ENCODE assay signal across 12 cellular contexts in the genomic region with DNA sequence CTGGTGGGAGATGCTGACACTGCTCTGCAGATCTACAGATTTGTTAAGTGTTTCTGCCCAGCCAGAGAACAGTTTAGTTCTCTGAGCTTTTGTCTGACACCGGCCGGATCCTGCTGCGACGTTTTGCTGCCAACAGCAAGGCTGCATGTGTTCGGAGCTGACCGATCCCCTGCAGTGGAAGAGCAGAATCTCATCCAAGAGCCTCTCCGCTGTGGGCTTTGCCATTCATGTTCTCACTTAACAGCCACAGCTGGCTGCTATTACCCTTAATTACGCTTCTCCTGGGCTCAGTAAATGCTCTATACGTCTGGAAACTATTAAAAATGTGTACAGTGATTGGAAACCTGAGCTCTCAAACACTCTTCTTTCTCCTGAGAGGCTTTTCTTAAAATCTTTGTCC.
DNase-seq lines count a peak whose midpoint lies in the region; ATAC-seq and TF ChIP-seq lines count a peak whose summit lies in the region.
"Had no signal": no experiment of that assay in that cellular context is flagged by ENCODE, and none has a peak within 500 bp of the region (broad histone marks: within the 10 kb centered on the region; RNA-seq: fewer than 3 reads in every experiment).

No MANE protein-coding gene starts in this region.

- no peak for ATAC-seq in GM19467 (IDR thresholded peaks at IDR 0.05; ENCODE audit: unreplicated experiment)

- H3K4me1 Mint-ChIP-seq in osteocyte (ENCODE audit: unreplicated experiment): peaks cover 65% of the 10 kb centered on the region
- H3K4me1 Mint-ChIP-seq: CD4-positive, CD25-positive, alpha-beta regulatory T cell; immature natural killer cell had no signal

- H3K9me3 Mint-ChIP-seq in osteocyte (ENCODE audit: unreplicated experiment): no peaks in the 10 kb centered on the region
- H3K9me3 Mint-ChIP-seq: CD4-positive, CD25-positive, alpha-beta regulatory T cell; immature natural killer cell had no signal

- TF ChIP-seq CTCF in esophagus muscularis mucosa (IDR thresholded peaks at IDR 0.05) (no peak), osteocyte (IDR thresholded peaks at IDR 0.05) (no peak), GM13976 (IDR thresholded peaks at IDR 0.05; ENCODE audit: borderline replicate concordance, control extremely low read depth, extremely low read depth, insufficient read depth, missing control alignments) (no peak)

- whole genome bisulfite sequencing in esophagus muscularis mucosa: 39% methylated on average over 9 of the region's 9 CpGs

- intact Hi-C loops in esophagus muscularis mucosa (cut with DNase I): no loop called here

- peaks cover 11% of the 10 kb centered on the region for H3K36me3 Mint-ChIP-seq in osteocyte (ENCODE audit: unreplicated experiment)
- H3K36me3 Mint-ChIP-seq: CD4-positive, CD25-positive, alpha-beta regulatory T cell; immature natural killer cell had no signal

- DNase-seq in NCI-H1092 (lab: John Stamatoyannopoulos, UW) (peak; percentile 59), NCI-H524 treated with DMSO at 0.1 percent for 48 hours (lab: John Stamatoyannopoulos, UW) (peak; percentile 84), esophagus muscularis mucosa (ENCODE audit: extremely low spot score) (peak; percentile 72), osteocyte (ENCODE audit: extremely low spot score, unreplicated experiment) (no peak), GM13976 (ENCODE audit: low spot score) (no peak)
- no peak for DNase-seq in activated CD4-positive, alpha-beta T cell treated with anti-CD3 and anti-CD28 coated beads, Interleukin-2, amount 50 U/mL, for 48 hours
- DNase-seq in activated effector memory CD4-positive, alpha-beta T cell treated with Interleukin-2 at 50 U/mL for 16 hours: no peak
- DNase-seq: CD4-positive, CD25-positive, alpha-beta regulatory T cell; immature natural killer cell; SHP77; stimulated activated CD4-positive, alpha-beta T cell treated with anti-CD3 and anti-CD28 coated beads, Interleukin-4, amount 100 ng/mL, for 4 hours had no signal

- peak overlapping the region in 1 of 4 donors; percentile 39 for H3K27ac ChIP-seq in esophagus muscularis mucosa (replicated peaks in 1 of 4)

- peak overlapping the region; percentile 16 for H3K4me3 Mint-ChIP-seq in osteocyte (ENCODE audit: unreplicated experiment)
- H3K4me3 Mint-ChIP-seq: CD4-positive, CD25-positive, alpha-beta regulatory T cell; immature natural killer cell had no signal

- H3K27me3 ChIP-seq in esophagus muscularis mucosa: no peaks in the 10 kb centered on the region

- peaks cover 9 to 33% (median 13%) of the 10 kb centered on the region in 4 donors for H3K4me1 ChIP-seq in esophagus muscularis mucosa

- in situ Hi-C loops in GM13976 (cut with MboI; ENCODE audit: low sequenced_read_pairs, unreplicated experiment): no loop called here

- TF ChIP-seq EP300 in esophagus muscularis mucosa (IDR thresholded peaks at IDR 0.05): no peak

- TF ChIP-seq POLR2A in esophagus muscularis mucosa (IDR thresholded peaks at IDR 0.05; ENCODE audit: low read depth): no peak

- H3K4me3 ChIP-seq in esophagus muscularis mucosa: no peak overlapping the region

- H3K9me3 ChIP-seq in esophagus muscularis mucosa: no peaks in the 10 kb centered on the region

- H3K27ac Mint-ChIP-seq in osteocyte (ENCODE audit: unreplicated experiment): peak overlapping the region; percentile 97
- H3K27ac Mint-ChIP-seq: CD4-positive, CD25-positive, alpha-beta regulatory T cell; immature natural killer cell had no signal

- peaks cover 26 to 77% (median 57%) of the 10 kb centered on the region in 4 donors for H3K36me3 ChIP-seq in esophagus muscularis mucosa

- H3K27me3 Mint-ChIP-seq in osteocyte (ENCODE audit: unreplicated experiment): no peaks in the 10 kb centered on the region
- H3K27me3 Mint-ChIP-seq: CD4-positive, CD25-positive, alpha-beta regulatory T cell had no signal

Comparison
In these comparisons a context has a peak if more than half of its experiments do, and no peak if none do; other contexts are left out.
1. DNase-seq: peak in NCI-H1092 (single experiment), NCI-H524 treated with DMSO at 0.1 percent for 48 hours (single experiment) and esophagus muscularis mucosa (single experiment); none in osteocyte (single experiment), activated CD4-positive, alpha-beta T cell treated with anti-CD3 and anti-CD28 coated beads, Interleukin-2, amount 50 U/mL, for 48 hours (0 of 2), GM13976 (single experiment) and activated effector memory CD4-positive, alpha-beta T cell treated with Interleukin-2 at 50 U/mL for 16 hours (single experiment).